Comparison of ENCODE assay signal across 9 cellular contexts in the genomic region with DNA sequence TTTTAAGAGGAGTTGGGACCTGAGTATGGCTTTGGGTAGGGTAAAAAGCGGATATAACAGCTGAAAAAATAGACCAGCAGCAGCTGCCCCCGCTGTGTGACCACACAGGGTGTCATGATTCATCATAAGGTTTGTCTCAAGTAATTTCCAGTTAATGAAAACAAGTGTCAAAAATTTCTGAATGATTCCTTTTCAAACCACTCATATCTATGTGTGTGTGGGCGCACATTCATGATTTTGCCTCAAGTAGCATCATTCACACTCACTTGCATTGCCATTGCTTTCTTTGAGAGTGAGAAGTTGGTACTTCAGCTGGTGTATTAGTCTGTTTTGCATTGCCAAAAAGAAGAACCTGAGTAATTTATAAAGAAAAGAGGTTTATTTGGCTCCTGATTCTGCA. TPM values are rescaled to one million over a fixed set of nuclear protein-coding genes. Genes with fewer than 3 reads are reported as not detected.
A peak's percentile ranks its signal among the peaks of the same experiment; 100 is the strongest.
DNase-seq lines count a peak whose midpoint lies in the region; ATAC-seq and TF ChIP-seq lines count a peak whose summit lies in the region.
"Had no signal": no experiment of that assay in that cellular context is flagged by ENCODE, and none has a peak within 500 bp of the region (broad histone marks: within the 10 kb centered on the region; RNA-seq: fewer than 3 reads in every experiment).

No MANE protein-coding gene starts in this region.

- peaks cover 2% of the 10 kb centered on the region for H3K79me1 ChIP-seq in H9 (ENCODE audit: insufficient read depth, low read depth, low read length, poor library complexity, severe bottlenecking)

- no peak overlapping the region for H3K18ac ChIP-seq in H9 (ENCODE audit: insufficient read length, low read depth, low read length)

- no peak overlapping the region for H3K56ac ChIP-seq in H9 (ENCODE audit: insufficient read length, low read depth, low read length)

- H3K36me3 ChIP-seq in CD4-positive, CD25-positive, alpha-beta regulatory T cell (ENCODE audit: control insufficient read depth, insufficient read depth, low read length), result peaks cover 2% of the 10 kb centered on the region
- no peaks in the 10 kb centered on the region for H3K36me3 ChIP-seq in Peyer's patch
- no peaks in the 10 kb centered on the region for H3K36me3 ChIP-seq in gastrocnemius medialis

- H3K4me1 Mint-ChIP-seq in CD4-positive, CD25-positive, alpha-beta regulatory T cell, result peaks cover 49 to 96% (median 85%) of the 10 kb centered on the region in 4 donors
- peaks cover 46 to 48% of the 10 kb centered on the region in 2 experiments for H3K4me1 Mint-ChIP-seq in H9

- no peak for TF ChIP-seq CTCF in Peyer's patch (IDR thresholded peaks at IDR 0.05)
- no peak for TF ChIP-seq CTCF in fibroblast of mammary gland (conservative IDR thresholded peaks at IDR 0.05; ENCODE audit: control insufficient read depth, insufficient read depth, low read depth, low read length)
- no peak for TF ChIP-seq CTCF in gastrocnemius medialis (IDR thresholded peaks at IDR 0.05 in 4 of 5, conservative IDR thresholded peaks at IDR 0.05 in 1 of 5)
- TF ChIP-seq CTCF in H9 (conservative IDR thresholded peaks at IDR 0.05), result no peak

- H3K27me3 ChIP-seq in CD4-positive, CD25-positive, alpha-beta regulatory T cell (ENCODE audit: control insufficient read depth, insufficient read depth, low read length), result no peaks in the 10 kb centered on the region
- H3K27me3 ChIP-seq in Peyer's patch (no peaks in the 10 kb centered on the region), gastrocnemius medialis (no peaks in the 10 kb centered on the region), H9 (ENCODE audit: insufficient read depth, low read length) (no peaks in the 10 kb centered on the region)

- no peaks in the 10 kb centered on the region for H3K9me3 ChIP-seq in CD4-positive, CD25-positive, alpha-beta regulatory T cell (ENCODE audit: control insufficient read depth in 2 of 2, low read length in 2 of 2)
- H3K9me3 ChIP-seq in Peyer's patch, result no peaks in the 10 kb centered on the region
- no peaks in the 10 kb centered on the region for H3K9me3 ChIP-seq in gastrocnemius medialis
- no peaks in the 10 kb centered on the region for H3K9me3 ChIP-seq in H9 (ENCODE audit: control insufficient read depth, low read depth, low read length)

- in situ Hi-C loops in gastrocnemius medialis (cut with MboI; ENCODE audit: low sequenced_read_pairs in 4 of 4), result no loop called here

- peak overlapping the region; percentile 80 to 92 (median 90) for H3K27ac Mint-ChIP-seq in CD4-positive, CD25-positive, alpha-beta regulatory T cell
- no peak overlapping the region for H3K27ac Mint-ChIP-seq in H9

- H3T11ph ChIP-seq in H9 (ENCODE audit: low read length), result no peak overlapping the region

- peak; percentile 37 to 39 for ATAC-seq in CD4-positive, CD25-positive, alpha-beta regulatory T cell (ENCODE audit: low read depth in 2 of 2)
- ATAC-seq in GM21723 (IDR thresholded peaks at IDR 0.05; ENCODE audit: unreplicated experiment) (peak; percentile 29), gastrocnemius medialis (no peak)

- no peak overlapping the region for H2BK120ac ChIP-seq in H9 (ENCODE audit: low read depth, low read length, poor library complexity, severe bottlenecking)

- peak in 1 of 3 donors; percentile 76 for DNase-seq in CD4-positive, CD25-positive, alpha-beta regulatory T cell
- DNase-seq in Peyer's patch (peak in 2 of 3 donors; percentile 58 to 66), fibroblast of mammary gland (ENCODE audit: low read depth) (peak; percentile 49), GM03348 (ENCODE audit: low spot score) (no peak), NCI-H128 (lab: John Stamatoyannopoulos, UW; ENCODE audit: unreplicated experiment) (no peak), gastrocnemius medialis (no peak), H9 (no peak)
- DNase-seq: DND-41 had no signal

- H2BK20ac ChIP-seq in H9 (ENCODE audit: low read depth, low read length, poor library complexity, severe bottlenecking), result no peak overlapping the region

- H2BK15ac ChIP-seq in H9 (ENCODE audit: low read depth, low read length), result no peak overlapping the region

- H3K4me1 ChIP-seq in CD4-positive, CD25-positive, alpha-beta regulatory T cell (ENCODE audit: control insufficient read depth, insufficient read depth, low read length, poor library complexity, severe bottlenecking), result peaks cover 92% of the 10 kb centered on the region
- H3K4me1 ChIP-seq in Peyer's patch, result peaks cover 0 to 45% (median 23%) of the 10 kb centered on the region in 4 donors
- no peaks in the 10 kb centered on the region for H3K4me1 ChIP-seq in gastrocnemius medialis
- peaks cover 10% of the 10 kb centered on the region for H3K4me1 ChIP-seq in H9 (ENCODE audit: insufficient read depth, low read length)

- H4K20me1 ChIP-seq in H9 (ENCODE audit: control insufficient read depth, insufficient read depth, insufficient read length), result no peaks in the 10 kb centered on the region

- H4K8ac ChIP-seq in H9 (replicated peaks; ENCODE audit: insufficient read length, low read depth, low read length), result no peak overlapping the region

- intact Hi-C loops in gastrocnemius medialis (cut with DNase I; ENCODE audit: low total_unique reads), result no loop called here

- no peak overlapping the region for H3K4ac ChIP-seq in H9 (ENCODE audit: low read depth, low read length)

- no peak overlapping the region for H3K14ac ChIP-seq in H9 (ENCODE audit: insufficient read depth, low read length)

- TF ChIP-seq POLR2A in Peyer's patch (IDR thresholded peaks at IDR 0.05), result no peak
- no peak for TF ChIP-seq POLR2A in gastrocnemius medialis (IDR thresholded peaks at IDR 0.05)

- H4K5ac ChIP-seq in H9 (ENCODE audit: insufficient read length, low read depth, low read length), result no peak overlapping the region

- H2BK12ac ChIP-seq in H9 (ENCODE audit: insufficient read length, low read depth, low read length), result no peak overlapping the region

- H3K36me3 Mint-ChIP-seq in CD4-positive, CD25-positive, alpha-beta regulatory T cell, result peaks cover 19% of the 10 kb centered on the region
- H3K36me3 Mint-ChIP-seq in H9 (ENCODE audit: insufficient read depth in 1 of 3, low read depth in 3 of 3), result 0 out of 7 replicates have a peak, but pooled peaks cover 0 to 2% (median 0%) of the 10 kb centered on the region in 3 experiments

- no peak overlapping the region for H4K91ac ChIP-seq in H9 (ENCODE audit: insufficient read length, low read depth, low read length)

- H3K9me3 Mint-ChIP-seq in CD4-positive, CD25-positive, alpha-beta regulatory T cell, result no peaks in the 10 kb centered on the region
- no peaks in the 10 kb centered on the region for H3K9me3 Mint-ChIP-seq in H9

- H3K9ac ChIP-seq in H9 (ENCODE audit: extremely low read depth, insufficient read length, low read length), result no peak overlapping the region

- H3K23me2 ChIP-seq in H9 (ENCODE audit: insufficient read length, low read depth, low read length, poor library complexity, severe bottlenecking), result no peaks in the 10 kb centered on the region

- no peak overlapping the region for H3K23ac ChIP-seq in H9 (ENCODE audit: insufficient read length, low read depth, low read length)

- H3K4me2 ChIP-seq in H9 (ENCODE audit: insufficient read depth, insufficient read length, low read length), result no peak overlapping the region

- H2AFZ ChIP-seq in H9 (ENCODE audit: low read length), result no peak overlapping the region

- peak overlapping the region; percentile 88 for H3K4me3 ChIP-seq in CD4-positive, CD25-positive, alpha-beta regulatory T cell (ENCODE audit: low read depth, low read length)
- H3K4me3 ChIP-seq in Peyer's patch (no peak overlapping the region), fibroblast of mammary gland (ENCODE audit: control insufficient read depth, low read depth, low read length) (no peak overlapping the region), gastrocnemius medialis (no peak overlapping the region)

- no peaks in the 10 kb centered on the region for H3K27me3 Mint-ChIP-seq in CD4-positive, CD25-positive, alpha-beta regulatory T cell
- H3K27me3 Mint-ChIP-seq in H9 (ENCODE audit: low read depth), result no peaks in the 10 kb centered on the region

- peak overlapping the region; percentile 85 for H3K27ac ChIP-seq in CD4-positive, CD25-positive, alpha-beta regulatory T cell (ENCODE audit: insufficient read depth, low read length, poor library complexity, severe bottlenecking)
- peak overlapping the region in 2 of 4 donors; percentile 20 to 85 for H3K27ac ChIP-seq in Peyer's patch
- no peak overlapping the region for H3K27ac ChIP-seq in gastrocnemius medialis
- H3K27ac ChIP-seq in H9 (ENCODE audit: insufficient read length, low read depth, low read length), result no peak overlapping the region

- H2BK5ac ChIP-seq in H9 (ENCODE audit: insufficient read length, low read length), result no peak overlapping the region

- no peak overlapping the region for H2AK5ac ChIP-seq in H9 (ENCODE audit: insufficient read length, low read length)

- no CpG with 5 or more reads among the region's 3 CpGs for WGBS in H9 (ENCODE audit: extremely low coverage, insufficient read length, low lambda C conversion rate)

- H3K79me2 ChIP-seq in H9 (ENCODE audit: insufficient read depth, low read length), result no peaks in the 10 kb centered on the region

- peak overlapping the region; percentile 8 to 92 (median 50) for H3K4me3 Mint-ChIP-seq in CD4-positive, CD25-positive, alpha-beta regulatory T cell
- no peak overlapping the region for H3K4me3 Mint-ChIP-seq in H9

RNA-seq across cellular contexts. Expression of a gene that starts 12.1 kb away (rescaled TPM):
- 120 TPM for total RNA-seq in CD4-positive, CD25-positive, alpha-beta regulatory T cell
- 100 to 1,000 TPM; 183 to 244 (median 202) TPM for polyA plus RNA-seq in CD4-positive, CD25-positive, alpha-beta regulatory T cell
- total RNA-seq in Peyer's patch, result 10 to 100 TPM in 2 of 4 donors, 1 to 10 TPM in 2; 3.0 to 47.9 (median 10.2) TPM
- total RNA-seq in gastrocnemius medialis, result 1 to 10 TPM in 3 of 4 donors, under 1 TPM in 1; 0.20 to 5.8 (median 2.0) TPM
- total RNA-seq in H9 (2021), result 7.3 and 8.1 TPM in 2 replicates

Comparison
In these comparisons a context has a peak if more than half of its experiments do, and no peak if none do; other contexts are left out.
1. ATAC-seq: peak in CD4-positive, CD25-positive, alpha-beta regulatory T cell (2 of 2) and GM21723 (single experiment); none in gastrocnemius medialis (0 of 2).
2. DNase-seq: peak in Peyer's patch (2 of 3) and fibroblast of mammary gland (single experiment); none in GM03348 (single experiment), NCI-H128 (single experiment), gastrocnemius medialis (0 of 2) and H9 (single experiment).
3. H3K27ac Mint-ChIP-seq: peak in CD4-positive, CD25-positive, alpha-beta regulatory T cell (3 of 3); none in H9 (0 of 3).
4. H3K4me3 Mint-ChIP-seq: peak in CD4-positive, CD25-positive, alpha-beta regulatory T cell (4 of 4); none in H9 (0 of 2).